25 cellular contexts compared by ENCODE assay signal in the genomic region with DNA sequence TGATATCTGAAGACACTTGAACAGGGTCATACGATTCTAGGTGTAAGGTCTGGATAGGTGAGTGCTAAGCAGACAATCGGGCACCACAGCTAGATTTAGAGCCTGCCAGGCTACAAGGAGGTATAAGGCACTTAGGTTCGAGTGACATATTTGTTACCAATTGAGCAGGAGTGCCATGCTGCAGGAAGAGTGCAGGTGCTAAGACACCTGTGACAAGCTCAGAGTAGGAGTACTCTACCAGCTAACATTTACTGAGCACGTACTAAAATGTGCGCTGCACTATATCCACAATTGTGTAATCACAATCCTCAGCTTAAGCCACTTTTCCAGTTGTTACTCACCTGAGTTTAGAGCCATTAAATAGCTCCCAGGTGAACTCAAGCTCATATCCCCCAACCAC.
"Had no signal": no experiment of that assay in that cellular context is flagged by ENCODE, and none has a peak within 500 bp of the region (broad histone marks: within the 10 kb centered on the region; RNA-seq: fewer than 3 reads in every experiment).

No MANE protein-coding gene starts in this region.

- H3K4me3 ChIP-seq: neural progenitor cell, ovary, psoas muscle, right lobe of liver, sigmoid colon, stomach, thoracic aorta, thyroid gland, tibial nerve, upper lobe of left lung, uterus had no signal

- H3K27me3 ChIP-seq: neural progenitor cell, ovary, right lobe of liver, sigmoid colon, stomach, thyroid gland, tibial nerve, upper lobe of left lung, uterus had no signal

- ATAC-seq: natural killer cell; psoas muscle; right cardiac atrium; right lobe of liver; stimulated activated effector memory CD8-positive, alpha-beta T cell treated with anti-CD3 and anti-CD28 coated beads, Interleukin-12 subunit alpha, Interleukin-12 subunit beta, amount 100 ng/mL, for 72 hours; stimulated activated naive B cell treated with anti-CD40 and anti-IgM and Interleukin-4, amounts not matched to agents 10 μg/mL and 1 μg/mL and 100 μg/mL, for 72 hours had no signal

- H3K36me3 ChIP-seq: neural progenitor cell, ovary, right lobe of liver, sigmoid colon, stomach, thoracic aorta, thyroid gland, tibial nerve, upper lobe of left lung, uterus had no signal

- H3K27ac ChIP-seq: neural progenitor cell, ovary, parathyroid adenoma, psoas muscle, right lobe of liver, sigmoid colon, stomach, thoracic aorta, thyroid gland, tibial nerve, upper lobe of left lung, uterus had no signal

- H3K4me1 ChIP-seq: neural progenitor cell, parathyroid adenoma, psoas muscle, right lobe of liver, sigmoid colon, stomach, thyroid gland, upper lobe of left lung, uterus had no signal

- H3K9me3 ChIP-seq: ovary, psoas muscle, right lobe of liver, sigmoid colon, thoracic aorta, thyroid gland, tibial nerve, upper lobe of left lung, uterus had no signal

- H3K4me2 ChIP-seq: neural progenitor cell had no signal

- H2AFZ ChIP-seq: neural progenitor cell, parathyroid adenoma had no signal

- H3K79me2 ChIP-seq: parathyroid adenoma had no signal

- H3K9ac ChIP-seq: neural progenitor cell, parathyroid adenoma had no signal

- DNase-seq: natural killer cell; occipital lobe; ovary; posterior cingulate gyrus; psoas muscle; right cardiac atrium; right lobe of liver; sigmoid colon; small intestine; stimulated activated CD4-positive, alpha-beta T cell treated with anti-CD3 and anti-CD28 coated beads, Interleukin-15, amount 100 ng/mL, for 24 hours; stimulated activated CD4-positive, alpha-beta T cell treated with anti-CD3 and anti-CD28 coated beads, Interleukin-2, amount 100 ng/mL, for 24 hours; stimulated activated CD4-positive, alpha-beta T cell treated with anti-CD3 and anti-CD28 coated beads, Interleukin-2, amount 100 ng/mL, for 48 hours; stimulated activated CD4-positive, alpha-beta T cell treated with anti-CD3 and anti-CD28 coated beads, Interleukin-4, amount 100 ng/mL, for 24 hours; stimulated activated naive B cell treated with anti-CD40 and anti-IgM and Interleukin-4, amounts not matched to agents 10 μg/mL and 1 μg/mL and 100 μg/mL, for 72 hours; stimulated activated naive CD4-positive, alpha-beta T cell treated with Interleukin-2 at 50 U/mL for 16 hours; stomach; thyroid gland; trophoblast cell; upper lobe of left lung; uterus had no signal

- FAIRE-seq: small intestine had no signal
